9 cellular contexts compared by ENCODE assay signal in genomic region chr20:9800406-9800805, GRCh38. TPM values are rescaled to one million over a fixed set of nuclear protein-coding genes. Genes with fewer than 3 reads are reported as not detected.
"Had no signal": no experiment of that assay in that cellular context is flagged by ENCODE, and none has a peak within 500 bp of the region (broad histone marks: within the 10 kb centered on the region; RNA-seq: fewer than 3 reads in every experiment).

No MANE protein-coding gene starts in this region.

- H3K4me3 Mint-ChIP-seq: HFFc6 had no signal

- FAIRE-seq: HTR-8/SVneo, K562 had no signal

- DNase-seq: GM23248, GOT3, H7, HFFc6, IMR-90 had no signal

- H3K27ac Mint-ChIP-seq: HFFc6 had no signal

- ATAC-seq: HCT116, K562 had no signal

RNA-seq across cellular contexts. Expression of gene PAK5, which starts 38.5 kb away (rescaled TPM):
- total RNA-seq: GM23248, HFFc6, HT-29, IMR-90, K562 had no signal
